ENCODE assay signal across 12 cellular contexts in genomic region chr14:101821528-101821927, GRCh38.
DNase-seq lines count a peak whose midpoint lies in the region; ATAC-seq and TF ChIP-seq lines count a peak whose summit lies in the region.
"Had no signal": no experiment of that assay in that cellular context is flagged by ENCODE, and none has a peak within 500 bp of the region (broad histone marks: within the 10 kb centered on the region; RNA-seq: fewer than 3 reads in every experiment).

No MANE protein-coding gene starts in this region.

- no peaks in the 10 kb centered on the region for H3K9me2 ChIP-seq in OCI-LY7 (ENCODE audit: insufficient read depth, low read length)

- H3K27me3 ChIP-seq in gastroesophageal sphincter: no peaks in the 10 kb centered on the region
- no peaks in the 10 kb centered on the region for H3K27me3 ChIP-seq in suprapubic skin
- no peaks in the 10 kb centered on the region for H3K27me3 ChIP-seq in aorta (ENCODE audit: control insufficient read depth in 1 of 2, insufficient read depth in 2 of 2, low read length in 1 of 2)
- H3K27me3 ChIP-seq: SJCRH30 had no signal

- H3K36me3 ChIP-seq in OCI-LY7 (ENCODE audit: insufficient read depth, low read length) (peaks cover 47% of the 10 kb centered on the region), gastroesophageal sphincter (no peaks in the 10 kb centered on the region), suprapubic skin (peaks cover 8% of the 10 kb centered on the region), aorta (ENCODE audit: control insufficient read depth in 1 of 2, insufficient read depth in 2 of 2, low read length in 1 of 2) (no peaks in the 10 kb centered on the region)

- no peak for TF ChIP-seq EP300 in gastroesophageal sphincter (IDR thresholded peaks at IDR 0.05)
- no peak for TF ChIP-seq EP300 in suprapubic skin (IDR thresholded peaks at IDR 0.05)

- peak overlapping the region; percentile 98 for H3K27ac Mint-ChIP-seq in activated T-cell treated with anti-CD3 and anti-CD28 coated beads, Interleukin-2, amount 50 U/mL, for 72 hours

- intact Hi-C loops in OCI-LY7 (cut with micrococcal nuclease; ENCODE audit: unreplicated experiment): no loop called here
- intact Hi-C loops in aorta (cut with DNase I): no loop called here

- peak overlapping the region; percentile 75 to 84 for H3K4me3 Mint-ChIP-seq in activated T-cell treated with anti-CD3 and anti-CD28 coated beads, Interleukin-2, amount 50 U/mL, for 72 hours

- DNase-seq in CD1c-positive myeloid dendritic cell (ENCODE audit: extremely low spot score) (peak; percentile 54), OCI-LY7 (ENCODE audit: low spot score) (no peak), suprapubic skin (ENCODE audit: low spot score in 2 of 2) (no peak), aorta (no peak), NCI-H345 treated with DMSO at 0.1 percent for 48 hours (lab: John Stamatoyannopoulos, UW; ENCODE audit: unreplicated experiment) (no peak)
- peak; percentile 63 for DNase-seq in activated T-cell treated with anti-CD3 and anti-CD28 coated beads, Interleukin-2, amount 50 U/mL, for 72 hours
- DNase-seq: caudate nucleus, NCI-H748 treated with DMSO at 0.1 percent for 48 hours, SJCRH30 had no signal

- peaks cover 92% of the 10 kb centered on the region for H3K4me1 Mint-ChIP-seq in activated T-cell treated with anti-CD3 and anti-CD28 coated beads, Interleukin-2, amount 50 U/mL, for 72 hours (ENCODE audit: low read depth)

- peak; percentile 3 to 13 for ATAC-seq in activated T-cell treated with anti-CD3 and anti-CD28 coated beads, Interleukin-2, amount 50 U/mL, for 72 hours (replicated peaks in 1 of 2)
- no peak for ATAC-seq in gastroesophageal sphincter
- ATAC-seq in HG03457 (IDR thresholded peaks at IDR 0.05; ENCODE audit: unreplicated experiment): no peak
- ATAC-seq in aorta (ENCODE audit: low FRiP score): no peak
- ATAC-seq: sciatic nerve had no signal

- H3K79me2 ChIP-seq in OCI-LY7 (ENCODE audit: insufficient read depth, low read depth, low read length): peaks cover 97% of the 10 kb centered on the region

- H3K4me1 ChIP-seq in OCI-LY7 (ENCODE audit: insufficient read depth, low read length, poor library complexity, severe bottlenecking) (peaks cover 95% of the 10 kb centered on the region), gastroesophageal sphincter (peaks cover 19 to 72% (median 22%) of the 10 kb centered on the region in 3 donors), suprapubic skin (peaks cover 35% of the 10 kb centered on the region), aorta (ENCODE audit: control insufficient read depth in 1 of 2, insufficient read depth in 2 of 2, low read length in 2 of 2) (no peaks in the 10 kb centered on the region)
- H3K4me1 ChIP-seq: SJCRH30 had no signal

- CTCF ChIA-PET in OCI-LY7 (lab: Charles Lee; ENCODE audit: unreplicated experiment): no interaction called here

- 83 to 89% methylated on average over 8 to 11 of the region's 11 CpGs for WGBS in gastroesophageal sphincter (ENCODE audit: low coverage in 1 of 2), 2 donors
- 95% methylated on average over 11 of the region's 11 CpGs for WGBS in suprapubic skin
- WGBS in aorta, 2 donors: 92 to 93% methylated on average over 11 of the region's 11 CpGs

- peaks cover 19 to 38% of the 10 kb centered on the region in 2 donors for H3K36me3 Mint-ChIP-seq in activated T-cell treated with anti-CD3 and anti-CD28 coated beads, Interleukin-2, amount 50 U/mL, for 72 hours (ENCODE audit: insufficient read depth in 2 of 2)

- no TSS peak for BruUV-seq in OCI-LY7 (replicated peaks; lab: Mats Ljungman, UMichigan)

- H3K9me3 ChIP-seq in OCI-LY7 (ENCODE audit: low read length): peaks cover 6% of the 10 kb centered on the region
- no peaks in the 10 kb centered on the region for H3K9me3 ChIP-seq in gastroesophageal sphincter
- no peaks in the 10 kb centered on the region for H3K9me3 ChIP-seq in suprapubic skin
- H3K9me3 ChIP-seq in aorta (ENCODE audit: control insufficient read depth, low read length): no peaks in the 10 kb centered on the region

- H3K4me3 ChIP-seq in OCI-LY7 (ENCODE audit: low read depth, low read length, poor library complexity, severe bottlenecking): peak overlapping the region; percentile 35
- H3K4me3 ChIP-seq in gastroesophageal sphincter: no peak overlapping the region
- no peak overlapping the region for H3K4me3 ChIP-seq in suprapubic skin
- no peak overlapping the region for H3K4me3 ChIP-seq in aorta (ENCODE audit: low read length in 2 of 2)
- H3K4me3 ChIP-seq: SJCRH30 had no signal

- peak overlapping the region; percentile 91 for H3K4me2 ChIP-seq in OCI-LY7 (ENCODE audit: low read length)

- H3K27ac ChIP-seq in OCI-LY7 (ENCODE audit: low read depth, low read length, poor library complexity, severe bottlenecking) (peak overlapping the region; percentile 28), gastroesophageal sphincter (peak overlapping the region in 3 of 4 donors; percentile 86 to 90 (median 89)), suprapubic skin (no peak overlapping the region), aorta (ENCODE audit: low read depth in 1 of 2, low read length in 2 of 2) (no peak overlapping the region)
- H3K27ac ChIP-seq: SJCRH30 had no signal

- POLR2A ChIA-PET in OCI-LY7 (lab: Charles Lee): interaction anchor here (5.2 kb wide), 1 partner anchor 11 kb away, joined by 33 read pairs; no protein-coding TSS in a partner anchor

- H3K27me3 Mint-ChIP-seq in activated T-cell treated with anti-CD3 and anti-CD28 coated beads, Interleukin-2, amount 50 U/mL, for 72 hours (ENCODE audit: low read depth): no peaks in the 10 kb centered on the region

- TF ChIP-seq POLR2A in gastroesophageal sphincter (IDR thresholded peaks at IDR 0.05) (no peak), suprapubic skin (IDR thresholded peaks at IDR 0.05) (no peak)

- no peaks in the 10 kb centered on the region for H3K9me3 Mint-ChIP-seq in activated T-cell treated with anti-CD3 and anti-CD28 coated beads, Interleukin-2, amount 50 U/mL, for 72 hours

- peaks cover 23% of the 10 kb centered on the region; the same call in 1 of the 2 replicates for H4K20me1 ChIP-seq in OCI-LY7 (ENCODE audit: insufficient read depth, low read length)

- peak; percentile 46; the same call in 1 of the 2 replicates for TF ChIP-seq CTCF in OCI-LY7 (conservative IDR thresholded peaks at IDR 0.05; ENCODE audit: low read length)
- TF ChIP-seq CTCF in gastroesophageal sphincter (IDR thresholded peaks at IDR 0.05): no peak
- no peak for TF ChIP-seq CTCF in suprapubic skin (IDR thresholded peaks at IDR 0.05)

- H2AFZ ChIP-seq in OCI-LY7 (ENCODE audit: low read length): no peak overlapping the region

Comparison
In these comparisons a context has a peak if more than half of its experiments do, and no peak if none do; other contexts are left out.
1. DNase-seq: peak in CD1c-positive myeloid dendritic cell (single experiment) and activated T-cell treated with anti-CD3 and anti-CD28 coated beads, Interleukin-2, amount 50 U/mL, for 72 hours (2 of 2); none in OCI-LY7 (single experiment), suprapubic skin (0 of 2), aorta (0 of 2) and NCI-H345 treated with DMSO at 0.1 percent for 48 hours (single experiment).
2. H3K27ac ChIP-seq: peak in OCI-LY7 (single experiment) and gastroesophageal sphincter (3 of 4); none in suprapubic skin (single experiment) and aorta (0 of 2).
3. ATAC-seq: peak in activated T-cell treated with anti-CD3 and anti-CD28 coated beads, Interleukin-2, amount 50 U/mL, for 72 hours (2 of 2); none in gastroesophageal sphincter (single experiment), HG03457 (single experiment) and aorta (single experiment).